In the genomic region with DNA sequence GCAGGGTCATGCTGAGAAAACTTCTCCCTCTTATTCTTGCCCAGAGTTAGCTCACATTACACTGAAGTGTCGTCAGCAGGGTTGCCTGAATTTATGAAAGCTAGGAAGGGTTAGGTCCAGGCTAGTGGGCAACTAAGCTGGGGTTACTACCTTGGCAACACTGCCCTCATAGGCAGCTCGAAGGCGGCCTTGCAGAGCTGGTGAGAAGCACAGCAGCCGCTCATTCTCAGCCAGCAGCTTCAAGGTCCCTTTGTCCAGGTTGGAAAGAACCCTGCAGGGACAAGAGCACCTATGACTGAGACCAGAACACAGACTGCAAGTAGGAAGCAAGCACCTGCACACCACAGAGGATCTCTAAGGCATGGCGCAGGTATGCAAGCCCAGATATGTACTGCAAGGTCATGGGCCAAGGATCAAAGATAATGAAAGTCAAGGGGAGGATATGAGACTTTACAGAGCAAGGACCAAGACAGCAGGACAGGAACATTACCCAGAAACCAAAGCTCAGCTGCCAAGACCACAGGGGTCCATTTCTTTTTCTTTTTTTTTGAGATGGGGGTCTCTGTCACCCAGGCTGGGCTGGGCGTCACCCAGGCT, we compare ENCODE assay signal across 1 cellular context.
TF ChIP-seq lines count a peak whose summit lies in the region.

No MANE protein-coding gene starts in this region.

TF ChIP-seq in GM12878, 131 proteins besides CTCF, POLR2A, EP300 and RAD21 (continued from another document):
- TF ChIP-seq, protein P1, sequence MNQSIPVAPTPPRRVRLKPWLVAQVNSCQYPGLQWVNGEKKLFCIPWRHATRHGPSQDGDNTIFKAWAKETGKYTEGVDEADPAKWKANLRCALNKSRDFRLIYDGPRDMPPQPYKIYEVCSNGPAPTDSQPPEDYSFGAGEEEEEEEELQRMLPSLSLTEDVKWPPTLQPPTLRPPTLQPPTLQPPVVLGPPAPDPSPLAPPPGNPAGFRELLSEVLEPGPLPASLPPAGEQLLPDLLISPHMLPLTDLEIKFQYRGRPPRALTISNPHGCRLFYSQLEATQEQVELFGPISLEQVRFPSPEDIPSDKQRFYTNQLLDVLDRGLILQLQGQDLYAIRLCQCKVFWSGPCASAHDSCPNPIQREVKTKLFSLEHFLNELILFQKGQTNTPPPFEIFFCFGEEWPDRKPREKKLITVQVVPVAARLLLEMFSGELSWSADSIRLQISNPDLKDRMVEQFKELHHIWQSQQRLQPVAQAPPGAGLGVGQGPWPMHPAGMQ (IDR thresholded peaks at IDR 0.05; ENCODE audit: borderline replicate concordance) = no peak
- TF ChIP-seq RUNX3 (IDR thresholded peaks at IDR 0.05; ENCODE audit: low read length) = 0 out of 2 replicates have a peak, but pooled peaks have one; percentile 28
- TF ChIP-seq CHD1 (IDR thresholded peaks at IDR 0.05; ENCODE audit: low read depth, low read length) = no peak
- TF ChIP-seq CBX5 (IDR thresholded peaks at IDR 0.05; ENCODE audit: low read depth) = no peak
- TF ChIP-seq FOXK2 (IDR thresholded peaks at IDR 0.05) = no peak
- 0 out of 2 replicates have a peak, but pooled peaks have one; percentile 41 for TF ChIP-seq POLR2AphosphoS2 (IDR thresholded peaks at IDR 0.05; ENCODE audit: low read depth, low read length)
- TF ChIP-seq GATAD2B (conservative IDR thresholded peaks at IDR 0.05; ENCODE audit: low read depth) = no peak
- peak; percentile 7; the same call in 1 of the 2 replicates for TF ChIP-seq SPI1 (IDR thresholded peaks at IDR 0.05; ENCODE audit: borderline replicate concordance, insufficient read depth, low read depth, low read length)
